In genomic region chr14:31018057-31018645, GRCh38 we compare ENCODE assay signal across 1 cellular context.
TF ChIP-seq lines count a peak whose summit lies in the region.

No MANE protein-coding gene starts in this region.

TF ChIP-seq in H1, 55 proteins besides CTCF, POLR2A, EP300 and RAD21:
- TF ChIP-seq ZNF274 (IDR thresholded peaks at IDR 0.05; ENCODE audit: borderline replicate concordance, extremely low read depth, low read length) (no peak), SIN3A (conservative IDR thresholded peaks at IDR 0.05 in 1 of 2, IDR thresholded peaks at IDR 0.05 in 1 of 2; ENCODE audit: low read depth in 1 of 2, low read length in 2 of 2) (no peak), SRF (IDR thresholded peaks at IDR 0.05; ENCODE audit: low read depth, low read length) (no peak), ASH2L (IDR thresholded peaks at IDR 0.05; ENCODE audit: low read length) (no peak), CHD2 (IDR thresholded peaks at IDR 0.05; ENCODE audit: low read length) (no peak), ATF3 (IDR thresholded peaks at IDR 0.05; ENCODE audit: insufficient read depth, low read depth, low read length) (no peak), EZH2 (IDR thresholded peaks at IDR 0.05; ENCODE audit: low read depth, low read length, severe bottlenecking) (no peak)
- TF ChIP-seq, protein P1, sequence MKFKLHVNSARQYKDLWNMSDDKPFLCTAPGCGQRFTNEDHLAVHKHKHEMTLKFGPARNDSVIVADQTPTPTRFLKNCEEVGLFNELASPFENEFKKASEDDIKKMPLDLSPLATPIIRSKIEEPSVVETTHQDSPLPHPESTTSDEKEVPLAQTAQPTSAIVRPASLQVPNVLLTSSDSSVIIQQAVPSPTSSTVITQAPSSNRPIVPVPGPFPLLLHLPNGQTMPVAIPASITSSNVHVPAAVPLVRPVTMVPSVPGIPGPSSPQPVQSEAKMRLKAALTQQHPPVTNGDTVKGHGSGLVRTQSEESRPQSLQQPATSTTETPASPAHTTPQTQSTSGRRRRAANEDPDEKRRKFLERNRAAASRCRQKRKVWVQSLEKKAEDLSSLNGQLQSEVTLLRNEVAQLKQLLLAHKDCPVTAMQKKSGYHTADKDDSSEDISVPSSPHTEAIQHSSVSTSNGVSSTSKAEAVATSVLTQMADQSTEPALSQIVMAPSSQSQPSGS (IDR thresholded peaks at IDR 0.05; ENCODE audit: low read length), result no peak
- TF ChIP-seq, protein P2, sequence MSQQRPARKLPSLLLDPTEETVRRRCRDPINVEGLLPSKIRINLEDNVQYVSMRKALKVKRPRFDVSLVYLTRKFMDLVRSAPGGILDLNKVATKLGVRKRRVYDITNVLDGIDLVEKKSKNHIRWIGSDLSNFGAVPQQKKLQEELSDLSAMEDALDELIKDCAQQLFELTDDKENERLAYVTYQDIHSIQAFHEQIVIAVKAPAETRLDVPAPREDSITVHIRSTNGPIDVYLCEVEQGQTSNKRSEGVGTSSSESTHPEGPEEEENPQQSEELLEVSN (IDR thresholded peaks at IDR 0.05), result no peak
